10 cellular contexts compared by ENCODE assay signal in the genomic region with DNA sequence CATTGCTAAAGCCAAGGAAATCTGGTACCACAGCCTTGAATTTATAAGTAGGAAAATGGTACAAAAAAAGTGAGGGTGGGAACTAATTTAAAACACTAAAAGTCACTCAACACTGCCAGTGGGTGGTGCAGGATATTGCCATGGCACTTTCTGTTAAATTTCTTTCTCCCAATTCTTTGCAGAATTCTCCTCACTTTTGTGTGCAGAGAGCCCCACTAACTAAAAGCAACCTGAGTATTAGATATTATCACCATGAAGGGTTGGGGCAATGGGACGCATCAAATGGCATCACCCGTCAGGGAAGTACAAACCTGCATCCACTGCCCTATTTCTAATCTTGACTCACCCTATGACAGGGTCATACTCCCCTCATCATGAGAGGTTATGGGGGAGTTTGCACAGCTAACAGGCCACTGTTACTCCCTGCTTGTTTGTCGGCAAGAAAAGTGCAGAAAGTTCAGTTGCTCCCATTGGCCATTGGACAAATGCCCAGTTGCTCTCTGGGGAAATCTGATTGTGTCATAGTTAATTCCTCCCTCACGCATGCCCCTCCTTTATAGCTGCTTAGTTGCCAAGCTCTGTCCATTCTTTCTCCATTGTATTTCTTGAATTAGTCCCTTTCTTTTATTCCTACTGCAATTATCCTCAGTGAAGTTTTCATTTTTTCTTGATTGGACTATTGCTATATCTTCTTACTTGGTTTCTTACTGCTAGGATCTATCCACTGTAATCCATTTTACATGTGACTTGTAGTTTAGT.
A peak's percentile ranks its signal among the peaks of the same experiment; 100 is the strongest.
DNase-seq lines count a peak whose midpoint lies in the region; TF ChIP-seq lines count a peak whose summit lies in the region.
"Had no signal": no experiment of that assay in that cellular context is flagged by ENCODE, and none has a peak within 500 bp of the region (broad histone marks: within the 10 kb centered on the region; RNA-seq: fewer than 3 reads in every experiment).

No MANE protein-coding gene starts in this region.

- no peak overlapping the region for H3K4me3 ChIP-seq in BE2C (ENCODE audit: low read depth, low read length)

- DNase-seq in BE2C (peak; percentile 68), T1000 (lab: John Stamatoyannopoulos, UW) (peak; percentile 75), fibroblast of the conjunctiva (ENCODE audit: low read depth) (peak; percentile 85), pons (ENCODE audit: low spot score) (peak; percentile 97)
- no peak for DNase-seq in activated T-cell treated with anti-CD3 and anti-CD28 coated beads, Interleukin-2, amount 50 U/mL, for 24 hours
- DNase-seq in activated effector memory CD4-positive, alpha-beta T cell treated with anti-CD3 and anti-CD28 coated beads, Interleukin-2, amount 50 U/mL, for 16 hours = no peak
- DNase-seq in activated CD8-positive, alpha-beta memory T cell treated with anti-CD3 and anti-CD28 coated beads, Interleukin-2, amount 50 U/mL, for 4 hours = no peak
- no peak for DNase-seq in stimulated activated CD4-positive, alpha-beta T cell treated with anti-CD3 and anti-CD28 coated beads, Interleukin-2, amount 100 ng/mL, for 48 hours
- DNase-seq: DMS153 had no signal

- H3K4me1 Mint-ChIP-seq in activated T-cell treated with anti-CD3 and anti-CD28 coated beads, Interleukin-2, amount 50 U/mL, for 24 hours (ENCODE audit: low read depth) = no peaks in the 10 kb centered on the region
- H3K4me1 Mint-ChIP-seq: activated T-helper 17 cell treated with anti-CD3 and anti-CD28 coated beads, Interleukin-2, amount 50 U/mL, for 72 hours had no signal

- H3K9me3 Mint-ChIP-seq in activated T-cell treated with anti-CD3 and anti-CD28 coated beads, Interleukin-2, amount 50 U/mL, for 24 hours = no peaks in the 10 kb centered on the region
- H3K9me3 Mint-ChIP-seq: activated T-helper 17 cell treated with anti-CD3 and anti-CD28 coated beads, Interleukin-2, amount 50 U/mL, for 72 hours had no signal

- H3K36me3 ChIP-seq in BE2C = no peaks in the 10 kb centered on the region

- H3K4me3 Mint-ChIP-seq in activated T-cell treated with anti-CD3 and anti-CD28 coated beads, Interleukin-2, amount 50 U/mL, for 24 hours = no peak overlapping the region
- H3K4me3 Mint-ChIP-seq: activated T-helper 17 cell treated with anti-CD3 and anti-CD28 coated beads, Interleukin-2, amount 50 U/mL, for 72 hours had no signal

- H3K27me3 Mint-ChIP-seq in activated T-cell treated with anti-CD3 and anti-CD28 coated beads, Interleukin-2, amount 50 U/mL, for 24 hours = peaks cover 24% of the 10 kb centered on the region

- H3K4me1 ChIP-seq in BE2C = no peaks in the 10 kb centered on the region

- H3K27ac Mint-ChIP-seq in activated T-cell treated with anti-CD3 and anti-CD28 coated beads, Interleukin-2, amount 50 U/mL, for 24 hours = no peak overlapping the region
- H3K27ac Mint-ChIP-seq: activated T-helper 17 cell treated with anti-CD3 and anti-CD28 coated beads, Interleukin-2, amount 50 U/mL, for 72 hours had no signal

- H3K36me3 Mint-ChIP-seq in activated T-cell treated with anti-CD3 and anti-CD28 coated beads, Interleukin-2, amount 50 U/mL, for 24 hours (ENCODE audit: low read depth) = no peaks in the 10 kb centered on the region

- no peak for TF ChIP-seq CTCF in BE2C (IDR thresholded peaks at IDR 0.05; ENCODE audit: low read depth, low read length)

- H3K27me3 ChIP-seq in BE2C = no peaks in the 10 kb centered on the region

- H3K9me3 ChIP-seq in BE2C = no peaks in the 10 kb centered on the region

Comparison
In these comparisons a context has a peak if more than half of its experiments do, and no peak if none do; other contexts are left out.
1. DNase-seq: peak in BE2C (single experiment), T1000 (single experiment), fibroblast of the conjunctiva (single experiment) and pons (single experiment); none in activated T-cell treated with anti-CD3 and anti-CD28 coated beads, Interleukin-2, amount 50 U/mL, for 24 hours (single experiment), activated effector memory CD4-positive, alpha-beta T cell treated with anti-CD3 and anti-CD28 coated beads, Interleukin-2, amount 50 U/mL, for 16 hours (single experiment), activated CD8-positive, alpha-beta memory T cell treated with anti-CD3 and anti-CD28 coated beads, Interleukin-2, amount 50 U/mL, for 4 hours (single experiment) and stimulated activated CD4-positive, alpha-beta T cell treated with anti-CD3 and anti-CD28 coated beads, Interleukin-2, amount 100 ng/mL, for 48 hours (0 of 2).